27 cellular contexts compared by ENCODE assay signal in genomic region chr17:21016826-21017225, GRCh38.
"Had no signal": no experiment of that assay in that cellular context is flagged by ENCODE, and none has a peak within 500 bp of the region (broad histone marks: within the 10 kb centered on the region; RNA-seq: fewer than 3 reads in every experiment).

No MANE protein-coding gene starts in this region.

- DNase-seq: effector CD4-positive, alpha-beta T cell; foreskin keratinocyte; heart left ventricle; kidney; stimulated activated CD4-positive, alpha-beta T cell treated with anti-CD3 and anti-CD28 coated beads, Interleukin-12 subunit alpha, Interleukin-12 subunit beta, amount 100 ng/mL, for 4 hours; stimulated activated CD4-positive, alpha-beta T cell treated with anti-CD3 and anti-CD28 coated beads, Interleukin-1b, Interleukin-23, amount 100 ng/mL, for 48 hours; stimulated activated CD4-positive, alpha-beta T cell treated with anti-CD3 and anti-CD28 coated beads, Interleukin-4, amount 100 ng/mL, for 1 hour; stimulated activated CD8-positive, alpha-beta memory T cell treated with anti-CD3 and anti-CD28 coated beads, Interleukin-4, amount 100 ng/mL, for 48 hours; stimulated activated naive CD4-positive, alpha-beta T cell; stimulated activated naive CD8-positive, alpha-beta T cell treated with anti-CD3 and anti-CD28 coated beads, Interleukin-15, amount 100 ng/mL, for 72 hours; transverse colon had no signal

- H2AFZ ChIP-seq: hepatocyte, neural progenitor cell, parathyroid adenoma had no signal

- H3K27me3 ChIP-seq: dorsolateral prefrontal cortex, foreskin keratinocyte, gastroesophageal sphincter, heart left ventricle, hepatocyte, neural progenitor cell, suprapubic skin, transverse colon, vagina had no signal

- H3K27ac ChIP-seq: epithelial cell of prostate, foreskin keratinocyte, heart left ventricle, hepatocyte, neural progenitor cell, parathyroid adenoma, suprapubic skin, transverse colon, vagina had no signal

- H3K4me3 Mint-ChIP-seq: memory B cell; nephron; neural progenitor cell; stimulated activated naive CD8-positive, alpha-beta T cell treated with anti-CD3 and anti-CD28 coated beads, Interleukin-15, amount 100 ng/mL, for 72 hours had no signal

- H3K4me1 ChIP-seq: foreskin keratinocyte, neural progenitor cell, parathyroid adenoma had no signal

- H3K9me3 ChIP-seq: gastroesophageal sphincter, heart left ventricle, suprapubic skin, transverse colon, vagina had no signal

- ATAC-seq: esophagus mucosa; foreskin keratinocyte; gastroesophageal sphincter; heart left ventricle; left lobe of liver; sciatic nerve; stimulated activated naive CD8-positive, alpha-beta T cell treated with anti-CD3 and anti-CD28 coated beads, Interleukin-15, amount 100 ng/mL, for 72 hours had no signal

- H3K9me3 Mint-ChIP-seq: memory B cell; nephron; neural progenitor cell; stimulated activated naive CD8-positive, alpha-beta T cell treated with anti-CD3 and anti-CD28 coated beads, Interleukin-15, amount 100 ng/mL, for 72 hours had no signal

- H3K4me1 Mint-ChIP-seq: neural progenitor cell had no signal

- H3K27ac Mint-ChIP-seq: memory B cell, nephron had no signal

- H3K4me2 ChIP-seq: hepatocyte, neural progenitor cell, smooth muscle cell had no signal

- H3K27me3 Mint-ChIP-seq: memory B cell; progenitor cell of endocrine pancreas; stimulated activated naive CD8-positive, alpha-beta T cell treated with anti-CD3 and anti-CD28 coated beads, Interleukin-15, amount 100 ng/mL, for 72 hours had no signal

- FAIRE-seq: kidney had no signal

- H3K4me3 ChIP-seq: gastroesophageal sphincter, heart left ventricle, hepatocyte, lung, neural progenitor cell, smooth muscle cell, suprapubic skin, transverse colon, vagina had no signal

- H3K9ac ChIP-seq: neural progenitor cell, parathyroid adenoma had no signal
